In genomic region chr4:1578301-1578781, GRCh38 we compare ENCODE assay signal across 9 cellular contexts.
DNase-seq lines count a peak whose midpoint lies in the region; ATAC-seq and TF ChIP-seq lines count a peak whose summit lies in the region.
"Had no signal": no experiment of that assay in that cellular context is flagged by ENCODE, and none has a peak within 500 bp of the region (broad histone marks: within the 10 kb centered on the region; RNA-seq: fewer than 3 reads in every experiment).

No MANE protein-coding gene starts in this region.

- peaks cover 4% of the 10 kb centered on the region for H3K4me1 Mint-ChIP-seq in T-helper 2 cell treated with Interferon-gamma antibody and Interleukin-4, amounts not matched to agents 5 μg/mL and 100 μg/mL, for 36 hours (ENCODE audit: low read depth)

- no peak for TF ChIP-seq CTCF in WERI-Rb-1 (IDR thresholded peaks at IDR 0.05; ENCODE audit: low read depth, low read length)
- no peak for TF ChIP-seq CTCF in left ventricle myocardium inferior (IDR thresholded peaks at IDR 0.05; ENCODE audit: borderline replicate concordance)

- intact Hi-C loops in left ventricle myocardium inferior (cut with micrococcal nuclease) = no loop called here

- H3K27ac ChIP-seq in WERI-Rb-1 = peak overlapping the region; percentile 51
- no peak overlapping the region for H3K27ac ChIP-seq in left ventricle myocardium inferior (replicated peaks)

- H3K9me3 Mint-ChIP-seq in T-helper 2 cell treated with Interferon-gamma antibody and Interleukin-4, amounts not matched to agents 5 μg/mL and 100 μg/mL, for 36 hours = no peaks in the 10 kb centered on the region

- peaks cover 24% of the 10 kb centered on the region for H3K4me1 ChIP-seq in left ventricle myocardium inferior

- no peaks in the 10 kb centered on the region for H3K36me3 Mint-ChIP-seq in T-helper 2 cell treated with Interferon-gamma antibody and Interleukin-4, amounts not matched to agents 5 μg/mL and 100 μg/mL, for 36 hours (ENCODE audit: low read depth)

- DNase-seq in T-helper 2 cell treated with Interferon-gamma antibody and Interleukin-4, amounts not matched to agents 5 μg/mL and 100 μg/mL, for 36 hours (ENCODE audit: low spot score) = no peak
- DNase-seq in T-helper 2 cell = no peak
- DNase-seq in WERI-Rb-1 = peak; percentile 58
- no peak for DNase-seq in left ventricle myocardium inferior
- DNase-seq in retina = peak; percentile 68
- no peak for DNase-seq in effector CD8-positive, alpha-beta T cell (lab: John Stamatoyannopoulos, UW)
- DNase-seq in UCSD-AML1 (lab: John Stamatoyannopoulos, UW; ENCODE audit: unreplicated experiment) = no peak
- DNase-seq: T1000 had no signal

- H3K4me3 ChIP-seq in WERI-Rb-1 (ENCODE audit: low read depth, low read length) = peak overlapping the region; percentile 20
- peak overlapping the region; percentile 71 for H3K4me3 ChIP-seq in left ventricle myocardium inferior

- H3K36me3 ChIP-seq in WERI-Rb-1 = no peaks in the 10 kb centered on the region
- no peaks in the 10 kb centered on the region for H3K36me3 ChIP-seq in left ventricle myocardium inferior

- no peaks in the 10 kb centered on the region for H3K27me3 Mint-ChIP-seq in T-helper 2 cell treated with Interferon-gamma antibody and Interleukin-4, amounts not matched to agents 5 μg/mL and 100 μg/mL, for 36 hours (ENCODE audit: low read depth)

- H3K9me3 ChIP-seq in WERI-Rb-1 (ENCODE audit: severe bottlenecking) = no peaks in the 10 kb centered on the region
- H3K9me3 ChIP-seq in left ventricle myocardium inferior (replicated peaks) = no peaks in the 10 kb centered on the region

- peak overlapping the region; percentile 68 for H3K27ac Mint-ChIP-seq in T-helper 2 cell treated with Interferon-gamma antibody and Interleukin-4, amounts not matched to agents 5 μg/mL and 100 μg/mL, for 36 hours

- no peaks in the 10 kb centered on the region for H3K27me3 ChIP-seq in WERI-Rb-1 (ENCODE audit: insufficient read depth, low read depth, severe bottlenecking)
- H3K27me3 ChIP-seq in left ventricle myocardium inferior (ENCODE audit: low read depth) = peaks cover 13% of the 10 kb centered on the region

- H3K4me3 Mint-ChIP-seq in T-helper 2 cell treated with Interferon-gamma antibody and Interleukin-4, amounts not matched to agents 5 μg/mL and 100 μg/mL, for 36 hours = peak overlapping the region; percentile 46

- ATAC-seq in GM21360 (IDR thresholded peaks at IDR 0.05; ENCODE audit: unreplicated experiment) = no peak

Comparison
In these comparisons a context has a peak if more than half of its experiments do, and no peak if none do; other contexts are left out.
1. DNase-seq: peak in WERI-Rb-1 (single experiment) and retina (single experiment); none in T-helper 2 cell treated with Interferon-gamma antibody and Interleukin-4, amounts not matched to agents 5 μg/mL and 100 μg/mL, for 36 hours (single experiment), T-helper 2 cell (0 of 5), left ventricle myocardium inferior (single experiment), effector CD8-positive, alpha-beta T cell (single experiment) and UCSD-AML1 (single experiment).